In the genomic region with DNA sequence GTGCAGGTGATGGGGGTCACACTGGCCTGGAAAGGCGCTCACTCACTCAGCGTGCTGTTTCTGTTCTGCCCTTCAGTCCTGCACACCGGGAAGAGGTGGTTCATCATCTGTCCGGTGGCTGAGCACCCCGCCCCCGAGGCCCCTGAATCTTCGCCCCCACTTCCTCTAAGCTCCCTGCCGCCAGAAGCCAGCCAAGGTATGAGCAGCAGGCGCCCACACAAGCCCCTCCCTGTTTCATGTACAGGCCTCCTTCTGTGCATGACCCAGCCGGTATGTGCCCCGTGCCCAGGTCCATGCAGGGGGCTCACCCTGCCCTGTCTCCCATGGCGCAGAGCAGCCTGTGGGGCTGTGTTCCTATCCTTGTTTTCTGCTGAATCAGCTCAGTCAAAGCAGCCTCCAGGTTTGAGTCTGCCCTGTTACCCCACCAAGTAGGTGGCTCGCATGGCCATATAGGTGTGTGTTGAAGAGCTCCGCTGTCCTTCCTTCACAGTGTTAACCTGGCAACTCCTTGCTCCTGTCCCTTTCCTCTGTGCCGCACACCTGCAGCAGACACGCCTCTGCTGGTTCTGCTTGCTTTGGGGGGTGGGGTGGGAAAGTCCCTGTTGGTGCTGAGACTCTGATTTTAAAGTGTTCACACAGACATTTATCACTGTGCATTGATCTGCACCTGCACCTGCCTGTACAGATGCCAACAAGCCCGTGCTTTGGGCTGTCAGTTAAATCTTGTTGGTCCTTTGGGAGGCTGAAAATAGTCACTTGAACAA, we compare ENCODE assay signal across 9 cellular contexts.
DNase-seq lines count a peak whose midpoint lies in the region; ATAC-seq and TF ChIP-seq lines count a peak whose summit lies in the region.
"Had no signal": no experiment of that assay in that cellular context is flagged by ENCODE, and none has a peak within 500 bp of the region (broad histone marks: within the 10 kb centered on the region; RNA-seq: fewer than 3 reads in every experiment).

No MANE protein-coding gene starts in this region.

- no peak overlapping the region for H3K27ac ChIP-seq in right atrium auricular region
- H3K27ac ChIP-seq in A673 (ENCODE audit: low read depth, low read length, poor library complexity, severe bottlenecking), result no peak overlapping the region

- H3K4me1 Mint-ChIP-seq in stimulated activated effector memory CD8-positive, alpha-beta T cell treated with anti-CD3 and anti-CD28 coated beads, Interleukin-12 subunit alpha, Interleukin-12 subunit beta, amount 100 ng/mL, for 72 hours, result peaks cover 10% of the 10 kb centered on the region

- H3K4me3 Mint-ChIP-seq in stimulated activated effector memory CD8-positive, alpha-beta T cell treated with anti-CD3 and anti-CD28 coated beads, Interleukin-12 subunit alpha, Interleukin-12 subunit beta, amount 100 ng/mL, for 72 hours, result peak overlapping the region; percentile 4

- TF ChIP-seq CTCF in right atrium auricular region (IDR thresholded peaks at IDR 0.05) (no peak), A673 (conservative IDR thresholded peaks at IDR 0.05; ENCODE audit: low read depth, low read length) (no peak)

- no TSS peak for BruUV-seq in A673 (replicated peaks; lab: Mats Ljungman, UMichigan)

- POLR2A ChIA-PET in A673 (lab: Charles Lee; ENCODE audit: low non-redundant PET), result no interaction called here

- H3K4me1 ChIP-seq in right atrium auricular region (peaks cover 0 to 12% of the 10 kb centered on the region in 2 donors), A673 (ENCODE audit: insufficient read depth, low read length, poor library complexity, severe bottlenecking) (no peaks in the 10 kb centered on the region)

- H3K4me3 ChIP-seq in right atrium auricular region (no peak overlapping the region), A673 (ENCODE audit: low read depth, low read length, poor library complexity, severe bottlenecking) (no peak overlapping the region)

- peak; percentile 59 for ATAC-seq in GM19372 (IDR thresholded peaks at IDR 0.05; ENCODE audit: low read depth, unreplicated experiment)
- peak; percentile 56 to 71 for ATAC-seq in activated naive CD4-positive, alpha-beta T cell treated with anti-CD3 and anti-CD28 coated beads, Interleukin-2, amount 50 U/mL, for 72 hours
- peak; percentile 67 for ATAC-seq in stimulated activated effector memory CD8-positive, alpha-beta T cell treated with anti-CD3 and anti-CD28 coated beads, Interleukin-12 subunit alpha, Interleukin-12 subunit beta, amount 100 ng/mL, for 72 hours

- intact Hi-C loops in A673 (cut with micrococcal nuclease; ENCODE audit: unreplicated experiment), result no loop called here

- peaks cover 0 to 3% of the 10 kb centered on the region in 2 donors for H3K9me3 Mint-ChIP-seq in activated naive CD4-positive, alpha-beta T cell treated with anti-CD3 and anti-CD28 coated beads, Interleukin-2, amount 50 U/mL, for 72 hours
- H3K9me3 Mint-ChIP-seq in stimulated activated effector memory CD8-positive, alpha-beta T cell treated with anti-CD3 and anti-CD28 coated beads, Interleukin-12 subunit alpha, Interleukin-12 subunit beta, amount 100 ng/mL, for 72 hours, result peaks cover 4% of the 10 kb centered on the region

- no peaks in the 10 kb centered on the region for H3K9me3 ChIP-seq in right atrium auricular region
- no peaks in the 10 kb centered on the region for H3K9me3 ChIP-seq in A673 (ENCODE audit: low read depth, low read length, poor library complexity, severe bottlenecking)

- peak overlapping the region; percentile 21 to 81 for H3K27ac Mint-ChIP-seq in activated naive CD4-positive, alpha-beta T cell treated with anti-CD3 and anti-CD28 coated beads, Interleukin-2, amount 50 U/mL, for 72 hours
- H3K27ac Mint-ChIP-seq in stimulated activated effector memory CD8-positive, alpha-beta T cell treated with anti-CD3 and anti-CD28 coated beads, Interleukin-12 subunit alpha, Interleukin-12 subunit beta, amount 100 ng/mL, for 72 hours, result peak overlapping the region; percentile 23

- peaks cover 33% of the 10 kb centered on the region for H3K36me3 ChIP-seq in right atrium auricular region
- no peaks in the 10 kb centered on the region for H3K36me3 ChIP-seq in A673 (ENCODE audit: insufficient read depth, low read length, poor library complexity, severe bottlenecking)

- H3K27me3 ChIP-seq in right atrium auricular region, result no peaks in the 10 kb centered on the region
- H3K27me3 ChIP-seq in A673 (replicated peaks; ENCODE audit: insufficient read depth, low read depth, low read length, poor library complexity), result no peaks in the 10 kb centered on the region

- peaks cover 11 to 16% of the 10 kb centered on the region in 2 donors for H3K36me3 Mint-ChIP-seq in activated naive CD4-positive, alpha-beta T cell treated with anti-CD3 and anti-CD28 coated beads, Interleukin-2, amount 50 U/mL, for 72 hours
- no peaks in the 10 kb centered on the region for H3K36me3 Mint-ChIP-seq in stimulated activated effector memory CD8-positive, alpha-beta T cell treated with anti-CD3 and anti-CD28 coated beads, Interleukin-12 subunit alpha, Interleukin-12 subunit beta, amount 100 ng/mL, for 72 hours

- CTCF ChIA-PET in A673 (lab: Charles Lee), result no interaction called here

- peak; percentile 91 for DNase-seq in NCI-H510A treated with DMSO at 0.1 percent for 48 hours (lab: John Stamatoyannopoulos, UW)
- DNase-seq in activated naive CD4-positive, alpha-beta T cell treated with anti-CD3 and anti-CD28 coated beads, Interleukin-2, amount 50 U/mL, for 72 hours (ENCODE audit: low spot score in 2 of 2), result peak in 1 of 2 donors; percentile 54
- peak in 1 of 2 donors; percentile 47 for DNase-seq in stimulated activated effector memory CD8-positive, alpha-beta T cell treated with anti-CD3 and anti-CD28 coated beads, Interleukin-12 subunit alpha, Interleukin-12 subunit beta, amount 100 ng/mL, for 72 hours (ENCODE audit: low spot score in 2 of 2)
- DNase-seq in right atrium auricular region (ENCODE audit: low spot score), result no peak
- no peak for DNase-seq in A673 (ENCODE audit: low spot score)
- no peak for DNase-seq in OCI-M2 (lab: John Stamatoyannopoulos, UW; ENCODE audit: unreplicated experiment)
- DNase-seq in SW480 (ENCODE audit: low spot score), result no peak
- DNase-seq: cerebellar nuclear complex had no signal
